Comparison of ENCODE assay signal across 8 cellular contexts in the genomic region with DNA sequence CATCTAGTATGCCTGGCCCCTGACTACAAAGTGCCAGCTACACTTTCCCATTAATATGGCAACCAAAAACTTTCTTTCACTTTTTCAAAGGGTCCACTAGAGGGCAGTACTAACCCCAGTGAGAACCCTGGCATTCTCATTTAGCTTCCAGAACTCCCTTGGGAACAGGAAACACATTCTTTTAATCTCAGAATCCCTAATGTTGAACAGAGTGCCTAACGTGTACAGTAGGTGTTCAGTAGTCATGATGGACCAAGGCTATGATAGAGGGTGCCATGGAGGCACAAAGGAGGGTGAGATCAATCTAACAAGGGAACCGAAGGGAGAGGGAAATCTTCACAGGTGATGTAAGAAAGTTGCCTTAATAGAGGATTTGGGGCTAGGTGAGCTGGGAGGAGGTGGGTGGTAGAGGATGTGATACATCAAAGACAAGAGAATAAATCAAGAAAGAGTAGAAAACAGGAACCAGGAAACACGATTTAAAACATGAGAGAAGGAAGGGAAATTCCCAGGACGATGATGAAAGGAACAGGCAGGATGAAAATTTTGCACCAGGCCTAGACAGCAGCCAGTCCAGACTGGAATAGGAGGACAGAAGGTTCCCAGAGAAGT. TPM values are rescaled to one million over a fixed set of nuclear protein-coding genes. Genes with fewer than 3 reads are reported as not detected.
A peak's percentile ranks its signal among the peaks of the same experiment; 100 is the strongest.
DNase-seq lines count a peak whose midpoint lies in the region; ATAC-seq and TF ChIP-seq lines count a peak whose summit lies in the region.

No MANE protein-coding gene starts in this region.

- TF ChIP-seq CTCF in LNCAP (IDR thresholded peaks at IDR 0.05) (peak; percentile 85), epithelial cell of esophagus (IDR thresholded peaks at IDR 0.05; ENCODE audit: insufficient read depth, low read depth, low read length, missing control alignments) (peak; percentile 84)

- H3K27me3 ChIP-seq in naive thymus-derived CD4-positive, alpha-beta T cell (ENCODE audit: control insufficient read depth in 2 of 2, insufficient read depth in 2 of 2, low read length in 2 of 2) = no peaks in the 10 kb centered on the region

- POLR2A ChIA-PET in naive thymus-derived CD4-positive, alpha-beta T cell (lab: Charles Lee) = interaction anchor here (1.1 kb wide), 1 partner anchor 42 kb away, joined by 3 read pairs; the partner anchor contains the start of genes NSL1 and TATDN3

- intact Hi-C loops in naive thymus-derived CD4-positive, alpha-beta T cell (cut with micrococcal nuclease) = loop anchor here in 1 of 2 donors (1.0 to 5.0 kb wide), 3 partner anchors 8 to 143 kb away; partner anchors contain the start of genes ATF3, NSL1 and TATDN3

- DNase-seq in activated naive CD4-positive, alpha-beta T cell treated with Interleukin-2 at 50 U/mL for 16 hours = no peak
- DNase-seq in SK-N-DZ (ENCODE audit: low spot score) (peak; percentile 65), epithelial cell of esophagus (ENCODE audit: low read depth) (peak; percentile 75), UCSD-AML1 (lab: John Stamatoyannopoulos, UW; ENCODE audit: unreplicated experiment) (no peak), occipital lobe (lab: John Stamatoyannopoulos, UW) (no peak)
- peak in 6 of 9 donors; percentile 3 to 30 (median 14) for DNase-seq in naive thymus-derived CD4-positive, alpha-beta T cell

- peak overlapping the region; percentile 56 for H3K27ac ChIP-seq in naive thymus-derived CD4-positive, alpha-beta T cell (ENCODE audit: low read depth, low read length)

- H3K27ac Mint-ChIP-seq in activated naive CD4-positive, alpha-beta T cell treated with anti-CD3 and anti-CD28 coated beads, Interleukin-2, amount 50 U/mL, for 24 hours = peak overlapping the region; percentile 80
- H3K27ac Mint-ChIP-seq in naive thymus-derived CD4-positive, alpha-beta T cell = peak overlapping the region; percentile 1 to 92 (median 88)

- peak overlapping the region; percentile 42 for H3K4me3 Mint-ChIP-seq in activated naive CD4-positive, alpha-beta T cell treated with anti-CD3 and anti-CD28 coated beads, Interleukin-2, amount 50 U/mL, for 24 hours
- peak overlapping the region; percentile 1 to 69 (median 48) for H3K4me3 Mint-ChIP-seq in naive thymus-derived CD4-positive, alpha-beta T cell

- H3K4me1 ChIP-seq in naive thymus-derived CD4-positive, alpha-beta T cell (ENCODE audit: control insufficient read depth in 2 of 2, insufficient read depth in 2 of 2, low read length in 2 of 2) = peaks cover 5 to 36% of the 10 kb centered on the region in 2 donors

- no peak overlapping the region for H3K4me3 ChIP-seq in epithelial cell of esophagus (ENCODE audit: low read length)
- no peak overlapping the region for H3K4me3 ChIP-seq in naive thymus-derived CD4-positive, alpha-beta T cell (ENCODE audit: low read length)

- peaks cover 1% of the 10 kb centered on the region for H3K36me3 Mint-ChIP-seq in activated naive CD4-positive, alpha-beta T cell treated with anti-CD3 and anti-CD28 coated beads, Interleukin-2, amount 50 U/mL, for 24 hours
- H3K36me3 Mint-ChIP-seq in naive thymus-derived CD4-positive, alpha-beta T cell = peaks cover 0 to 14% (median 0%) of the 10 kb centered on the region in 5 donors

- no peaks in the 10 kb centered on the region for H3K27me3 Mint-ChIP-seq in activated naive CD4-positive, alpha-beta T cell treated with anti-CD3 and anti-CD28 coated beads, Interleukin-2, amount 50 U/mL, for 24 hours
- no peaks in the 10 kb centered on the region for H3K27me3 Mint-ChIP-seq in naive thymus-derived CD4-positive, alpha-beta T cell

- no peaks in the 10 kb centered on the region for H3K9me3 ChIP-seq in naive thymus-derived CD4-positive, alpha-beta T cell (ENCODE audit: control insufficient read depth in 2 of 3, low read length in 3 of 3)

- no peaks in the 10 kb centered on the region for H3K9me3 Mint-ChIP-seq in activated naive CD4-positive, alpha-beta T cell treated with anti-CD3 and anti-CD28 coated beads, Interleukin-2, amount 50 U/mL, for 24 hours
- H3K9me3 Mint-ChIP-seq in naive thymus-derived CD4-positive, alpha-beta T cell = no peaks in the 10 kb centered on the region

- CTCF ChIA-PET in naive thymus-derived CD4-positive, alpha-beta T cell (lab: Charles Lee) = interaction anchor here (0.6 to 1.8 kb wide), 7 partner anchors 8 to 1890 kb away, joined by 3 to 5 read pairs (median 4); no protein-coding TSS in a partner anchor

- H3K36me3 ChIP-seq in naive thymus-derived CD4-positive, alpha-beta T cell (ENCODE audit: control insufficient read depth in 2 of 3, insufficient read depth in 3 of 3, low read length in 3 of 3) = no peaks in the 10 kb centered on the region

- peaks cover 77% of the 10 kb centered on the region for H3K4me1 Mint-ChIP-seq in activated naive CD4-positive, alpha-beta T cell treated with anti-CD3 and anti-CD28 coated beads, Interleukin-2, amount 50 U/mL, for 24 hours
- H3K4me1 Mint-ChIP-seq in naive thymus-derived CD4-positive, alpha-beta T cell = peaks cover 36 to 73% (median 62%) of the 10 kb centered on the region in 7 donors

- peak; percentile 58 for ATAC-seq in naive thymus-derived CD4-positive, alpha-beta T cell

RNA-seq across cellular contexts. Expression of gene NSL1, which starts 41.5 kb away (rescaled TPM):
- 76.5 and 86.2 TPM in 2 replicates for polyA plus RNA-seq in SK-N-DZ (2014; cell fraction: cytosol; rRNA removed)
- polyA plus RNA-seq in SK-N-DZ (2014; cell fraction: nucleus; rRNA removed) = 44.6 and 87.6 TPM in 2 replicates
- total RNA-seq in naive thymus-derived CD4-positive, alpha-beta T cell = 10 to 100 TPM; 22.3 to 42.3 (median 37.7) TPM
- polyA plus RNA-seq in naive thymus-derived CD4-positive, alpha-beta T cell = 10 to 100 TPM; 77.4 to 79.3 TPM
- 62.4 TPM for total RNA-seq in occipital lobe

RNA-seq across cellular contexts. Expression of gene TATDN3, which starts 41.7 kb away (rescaled TPM):
- polyA plus RNA-seq in SK-N-DZ (2014; cell fraction: cytosol; rRNA removed) = 24.8 and 28.7 TPM in 2 replicates
- polyA plus RNA-seq in SK-N-DZ (2014; cell fraction: nucleus; rRNA removed) = 22.0 and 29.3 TPM in 2 replicates
- total RNA-seq in naive thymus-derived CD4-positive, alpha-beta T cell = 10 to 100 TPM; 10.0 to 17.7 (median 13.9) TPM
- 10 to 100 TPM; 16.5 to 19.2 TPM for polyA plus RNA-seq in naive thymus-derived CD4-positive, alpha-beta T cell
- total RNA-seq in occipital lobe = 29.3 TPM

RNA-seq across cellular contexts. Expression of gene BATF3, which starts 50.4 kb away (rescaled TPM):
- polyA plus RNA-seq in SK-N-DZ (2014; cell fraction: cytosol; rRNA removed) = 1.6 and 4.8 TPM in 2 replicates
- polyA plus RNA-seq in SK-N-DZ (2014; cell fraction: nucleus; rRNA removed) = 0.49 and 1.3 TPM in 2 replicates
- total RNA-seq in naive thymus-derived CD4-positive, alpha-beta T cell = 10 to 100 TPM in 1 of 5 experiments, 1 to 10 TPM in 3, under 1 TPM in 1; 0.27 to 40.2 (median 1.2) TPM
- polyA plus RNA-seq in naive thymus-derived CD4-positive, alpha-beta T cell = under 1 TPM; 0.69 to 0.98 TPM
- total RNA-seq in occipital lobe = 8.0 TPM

Comparison
In these comparisons a context has a peak if more than half of its experiments do, and no peak if none do; other contexts are left out.
1. DNase-seq: peak in SK-N-DZ (single experiment), epithelial cell of esophagus (single experiment) and naive thymus-derived CD4-positive, alpha-beta T cell (6 of 9); none in activated naive CD4-positive, alpha-beta T cell treated with Interleukin-2 at 50 U/mL for 16 hours (single experiment), UCSD-AML1 (single experiment) and occipital lobe (single experiment).